ENCODE assay signal across 28 cellular contexts in genomic region chr11:38718659-38719058, GRCh38.
DNase-seq lines count a peak whose midpoint lies in the region; ATAC-seq and TF ChIP-seq lines count a peak whose summit lies in the region.
"Had no signal": no experiment of that assay in that cellular context is flagged by ENCODE, and none has a peak within 500 bp of the region (broad histone marks: within the 10 kb centered on the region; RNA-seq: fewer than 3 reads in every experiment).

No MANE protein-coding gene starts in this region.

- H3K4me1 ChIP-seq in neuronal stem cell (ENCODE audit: control insufficient read depth in 2 of 2, insufficient read depth in 1 of 2, low read depth in 1 of 2, low read length in 2 of 2) (no peaks in the 10 kb centered on the region), HAP-1 (0 out of 2 replicates have a peak, but pooled peaks cover 3% of the 10 kb centered on the region)
- H3K4me1 ChIP-seq: heart right ventricle, parathyroid adenoma, right atrium auricular region, uterus had no signal

- no peak overlapping the region for H2BK120ac ChIP-seq in neuronal stem cell (ENCODE audit: low read depth, low read length)

- H2BK15ac ChIP-seq in neuronal stem cell (ENCODE audit: low read length) = no peak overlapping the region

- DNase-seq in ELR (ENCODE audit: low read depth) = peak; percentile 0
- DNase-seq in NCI-H226 = peak; percentile 13
- DNase-seq in epithelial cell of esophagus (ENCODE audit: low read depth) = peak; percentile 1
- no peak for DNase-seq in neuronal stem cell (ENCODE audit: low spot score)
- DNase-seq in NCI-H2171 treated with DMSO at 0.1 percent for 48 hours (lab: John Stamatoyannopoulos, UW) = no peak
- no peak for DNase-seq in HAP-1 (ENCODE audit: low spot score in 2 of 2)
- DNase-seq in activated naive CD4-positive, alpha-beta T cell treated with anti-CD3 and anti-CD28 coated beads, Interleukin-2, amount 50 U/mL, for 72 hours (ENCODE audit: low spot score in 2 of 2) = no peak
- DNase-seq: activated CD4-positive, alpha-beta T cell treated with anti-CD3 and anti-CD28 coated beads for 48 hours; activated naive CD4-positive, alpha-beta T cell treated with anti-CD3 and anti-CD28 coated beads, Interleukin-2, amount 50 U/mL, for 16 hours; amygdala; BE2C; CD8-positive, alpha-beta memory T cell; GDM1; heart right ventricle; Karpas-422; left cardiac atrium; NCI-H1417 treated with DMSO at 0.1 percent for 48 hours; NCI-H2029 treated with DMSO at 0.1 percent for 48 hours; NCI-H748 treated with DMSO at 0.1 percent for 48 hours; small intestine; uterus had no signal

- no peak overlapping the region for H3K27ac Mint-ChIP-seq in activated naive CD4-positive, alpha-beta T cell treated with anti-CD3 and anti-CD28 coated beads, Interleukin-2, amount 50 U/mL, for 72 hours
- H3K27ac Mint-ChIP-seq: activated T-helper 17 cell treated with anti-CD3 and anti-CD28 coated beads, Interleukin-2, amount 50 U/mL, for 72 hours; CD8-positive, alpha-beta memory T cell; stimulated activated naive CD8-positive, alpha-beta T cell treated with anti-CD3 and anti-CD28 coated beads, Interleukin-15, Interleukin-2, amounts not matched to agents 100 ng/mL and 50 ng/mL, for 24 hours had no signal

- H3K27me3 ChIP-seq in neuronal stem cell (ENCODE audit: control insufficient read depth in 3 of 3, insufficient read depth in 3 of 3, low read depth in 1 of 3, low read length in 3 of 3) (no peaks in the 10 kb centered on the region), HAP-1 (ENCODE audit: low read depth) (no peaks in the 10 kb centered on the region)
- H3K27me3 ChIP-seq: BE2C, heart right ventricle, right atrium auricular region, uterus had no signal

- H2BK12ac ChIP-seq in neuronal stem cell (ENCODE audit: low read length) = no peak overlapping the region

- H3K79me1 ChIP-seq in neuronal stem cell (ENCODE audit: low read depth, low read length) = no peaks in the 10 kb centered on the region

- no peak for ATAC-seq in activated naive CD4-positive, alpha-beta T cell treated with anti-CD3 and anti-CD28 coated beads, Interleukin-2, amount 50 U/mL, for 72 hours
- ATAC-seq: activated T-helper 17 cell treated with anti-CD3 and anti-CD28 coated beads, Interleukin-2, amount 50 U/mL, for 72 hours; heart right ventricle; HepG2; left cardiac atrium had no signal

- H3K9me3 ChIP-seq in neuronal stem cell (replicated peaks in 1 of 2; ENCODE audit: control insufficient read depth in 2 of 2, insufficient read depth in 1 of 2, low read depth in 1 of 2, low read length in 2 of 2) (peaks cover 0 to 2% of the 10 kb centered on the region in 2 donors), HAP-1 (no peaks in the 10 kb centered on the region)
- H3K9me3 ChIP-seq: BE2C, right atrium auricular region, thoracic aorta, uterus had no signal

- H4K91ac ChIP-seq in neuronal stem cell (ENCODE audit: low read depth, low read length, poor library complexity) = no peak overlapping the region

- H3K18ac ChIP-seq in neuronal stem cell (ENCODE audit: low read length) = no peak overlapping the region

- in situ Hi-C loops in HAP-1 (cut with MboI; ENCODE audit: low sequenced_read_pairs) = no loop called here

- no peak overlapping the region for H3K14ac ChIP-seq in neuronal stem cell (ENCODE audit: low read length)

- H3K36me3 ChIP-seq in neuronal stem cell (replicated peaks in 1 of 2; ENCODE audit: control insufficient read depth in 2 of 2, insufficient read depth in 2 of 2, low read length in 2 of 2) (no peaks in the 10 kb centered on the region), HAP-1 (replicated peaks) (no peaks in the 10 kb centered on the region)
- H3K36me3 ChIP-seq: BE2C, heart right ventricle, right atrium auricular region, thoracic aorta, uterus, WERI-Rb-1 had no signal

- H3K27ac ChIP-seq in neuronal stem cell (replicated peaks; ENCODE audit: low read length) = no peak overlapping the region
- H3K27ac ChIP-seq: heart right ventricle, parathyroid adenoma, right atrium auricular region, thoracic aorta, uterus, WERI-Rb-1 had no signal

- no peak overlapping the region for H3K4me3 ChIP-seq in epithelial cell of esophagus (ENCODE audit: low read length)
- no peak overlapping the region for H3K4me3 ChIP-seq in neuronal stem cell (ENCODE audit: low read length in 2 of 2)
- no peak overlapping the region for H3K4me3 ChIP-seq in HAP-1
- H3K4me3 ChIP-seq: heart right ventricle, right atrium auricular region, thoracic aorta, uterus had no signal

- no peak for TF ChIP-seq CTCF in epithelial cell of esophagus (IDR thresholded peaks at IDR 0.05; ENCODE audit: insufficient read depth, low read depth, low read length, missing control alignments)

- H4K8ac ChIP-seq in neuronal stem cell (ENCODE audit: low read depth, low read length) = no peak overlapping the region

- H2BK5ac ChIP-seq in neuronal stem cell (ENCODE audit: low read length) = no peak overlapping the region

- H2AFZ ChIP-seq in neuronal stem cell (ENCODE audit: low read length) = peak overlapping the region; percentile 37
- H2AFZ ChIP-seq: parathyroid adenoma had no signal

- H3K36me3 Mint-ChIP-seq in activated naive CD4-positive, alpha-beta T cell treated with anti-CD3 and anti-CD28 coated beads, Interleukin-2, amount 50 U/mL, for 72 hours = no peaks in the 10 kb centered on the region
- H3K36me3 Mint-ChIP-seq: CD8-positive, alpha-beta memory T cell had no signal

- no peak overlapping the region for H3K9ac ChIP-seq in neuronal stem cell (ENCODE audit: low read depth, low read length, poor library complexity)
- H3K9ac ChIP-seq: parathyroid adenoma had no signal

- H3K4me2 ChIP-seq in neuronal stem cell (ENCODE audit: insufficient read depth, low read length, poor library complexity, severe bottlenecking) = no peak overlapping the region

- H3K9me3 Mint-ChIP-seq in activated naive CD4-positive, alpha-beta T cell treated with anti-CD3 and anti-CD28 coated beads, Interleukin-2, amount 50 U/mL, for 72 hours = peaks cover 11 to 15% of the 10 kb centered on the region in 2 donors

- H2AK5ac ChIP-seq in neuronal stem cell (ENCODE audit: low read depth, low read length) = no peak overlapping the region

- no peak overlapping the region for H3K4ac ChIP-seq in neuronal stem cell (ENCODE audit: low read length)

- no CpG with 5 or more reads among the region's 1 CpG for WGBS in neuronal stem cell (ENCODE audit: extremely low coverage in 2 of 2, insufficient read length in 2 of 2, insufficient replicate concordance in 1 of 2), 2 donors

- H3K23ac ChIP-seq in neuronal stem cell (ENCODE audit: low read depth, low read length, poor library complexity) = no peak overlapping the region

Comparison
In these comparisons a context has a peak if more than half of its experiments do, and no peak if none do; other contexts are left out.
1. DNase-seq: peak in ELR (single experiment), NCI-H226 (single experiment) and epithelial cell of esophagus (single experiment); none in neuronal stem cell (single experiment), NCI-H2171 treated with DMSO at 0.1 percent for 48 hours (single experiment), HAP-1 (0 of 2) and activated naive CD4-positive, alpha-beta T cell treated with anti-CD3 and anti-CD28 coated beads, Interleukin-2, amount 50 U/mL, for 72 hours (0 of 2).